In the genomic region with DNA sequence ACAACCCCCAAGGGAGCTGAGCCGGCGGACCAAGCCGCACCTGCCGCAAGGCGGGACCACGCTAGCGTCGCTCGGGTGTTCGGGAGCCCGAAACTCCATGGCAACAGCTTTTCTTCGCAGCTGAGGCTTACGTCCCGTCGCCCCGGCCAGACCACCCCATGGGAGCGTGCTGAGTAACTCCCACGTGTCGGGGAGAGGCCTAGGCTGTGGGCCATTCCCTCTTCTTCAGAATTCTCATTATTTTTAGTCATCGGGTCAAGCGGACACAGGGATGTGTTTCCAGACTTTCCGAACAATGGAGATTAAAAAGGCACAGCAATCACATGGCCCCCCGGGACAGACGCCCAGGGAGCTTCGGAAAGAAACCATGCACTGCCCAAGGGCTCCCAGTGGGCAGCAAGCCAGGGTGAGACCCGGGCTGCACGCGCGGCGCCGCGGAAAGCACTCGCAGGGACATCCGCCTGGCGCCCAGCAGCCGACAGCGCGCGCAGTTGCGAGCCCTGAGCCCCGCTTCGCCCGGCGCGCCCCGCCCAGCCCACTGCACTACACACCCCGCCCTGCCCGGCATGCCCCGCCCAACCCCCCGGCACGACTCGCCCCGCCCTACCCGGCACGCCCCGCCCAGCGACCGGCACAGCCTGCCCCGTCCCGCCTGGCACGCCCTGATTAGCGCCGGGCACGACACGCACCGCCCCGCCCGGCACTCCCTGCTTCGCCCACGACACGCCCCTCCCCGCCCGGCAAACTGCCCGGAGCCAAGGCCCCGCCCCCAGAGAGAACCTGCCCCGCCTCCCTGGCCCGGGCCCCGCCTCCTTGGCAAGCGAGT, we compare ENCODE assay signal across 8 cellular contexts. TPM values are rescaled to one million over a fixed set of nuclear protein-coding genes. Genes with fewer than 3 reads are reported as not detected.
A peak's percentile ranks its signal among the peaks of the same experiment; 100 is the strongest.
DNase-seq lines count a peak whose midpoint lies in the region; ATAC-seq and TF ChIP-seq lines count a peak whose summit lies in the region.

No MANE protein-coding gene starts in this region.

- peaks cover 14 to 19% (median 16%) of the 10 kb centered on the region in 4 donors for H3K4me1 ChIP-seq in esophagus muscularis mucosa

- no peaks in the 10 kb centered on the region for H3K9me3 Mint-ChIP-seq in activated T-cell treated with anti-CD3 and anti-CD28 coated beads, Interleukin-2, amount 50 U/mL, for 24 hours

- peaks cover 15% of the 10 kb centered on the region for H3K4me1 Mint-ChIP-seq in activated T-cell treated with anti-CD3 and anti-CD28 coated beads, Interleukin-2, amount 50 U/mL, for 24 hours (ENCODE audit: low read depth)

- H3K36me3 Mint-ChIP-seq in activated T-cell treated with anti-CD3 and anti-CD28 coated beads, Interleukin-2, amount 50 U/mL, for 24 hours (ENCODE audit: low read depth): peaks cover 4% of the 10 kb centered on the region

- intact Hi-C loops in esophagus muscularis mucosa (cut with DNase I): loop anchor here (2.0 kb wide), 1 partner anchor 29 kb away; the partner anchor contains the start of genes ATG2B and GSKIP

- H3K36me3 ChIP-seq in esophagus muscularis mucosa: peaks cover 0 to 10% (median under 1%) of the 10 kb centered on the region in 4 donors

- H3K9me3 ChIP-seq in esophagus muscularis mucosa: no peaks in the 10 kb centered on the region

- peak; percentile 83 for ATAC-seq in GM21619 (IDR thresholded peaks at IDR 0.05; ENCODE audit: unreplicated experiment)

- peak overlapping the region; percentile 89 for H3K27ac Mint-ChIP-seq in activated T-cell treated with anti-CD3 and anti-CD28 coated beads, Interleukin-2, amount 50 U/mL, for 24 hours

- DNase-seq in DMS53 (lab: John Stamatoyannopoulos, UW) (peak; percentile 96), OCI-M2 (lab: John Stamatoyannopoulos, UW; ENCODE audit: unreplicated experiment) (peak; percentile 83), esophagus muscularis mucosa (ENCODE audit: extremely low spot score) (peak; percentile 99), myocyte (ENCODE audit: low read depth) (peak; percentile 93)
- peak; percentile 100 for DNase-seq in activated T-cell treated with anti-CD3 and anti-CD28 coated beads, Interleukin-2, amount 50 U/mL, for 24 hours
- peak; percentile 98 to 99 for DNase-seq in stimulated activated CD8-positive, alpha-beta memory T cell treated with anti-CD3 and anti-CD28 coated beads, Interleukin-7, amount 100 ng/mL, for 4 hours (ENCODE audit: low read depth in 2 of 2)

- H3K4me3 ChIP-seq in esophagus muscularis mucosa: peak overlapping the region; percentile 68 to 89 (median 74)

- peak in 1 of 3 experiments; percentile 7 for TF ChIP-seq CTCF in esophagus muscularis mucosa (IDR thresholded peaks at IDR 0.05)

- peak overlapping the region; percentile 63 to 81 (median 74) for H3K27ac ChIP-seq in esophagus muscularis mucosa (replicated peaks in 1 of 4)

- no peak for TF ChIP-seq RAD21 in Ishikawa (IDR thresholded peaks at IDR 0.05; ENCODE audit: low read depth)

- peaks cover 4% of the 10 kb centered on the region for H3K27me3 Mint-ChIP-seq in activated T-cell treated with anti-CD3 and anti-CD28 coated beads, Interleukin-2, amount 50 U/mL, for 24 hours

- TF ChIP-seq EP300 in Ishikawa (IDR thresholded peaks at IDR 0.05; ENCODE audit: borderline replicate concordance) (no peak), esophagus muscularis mucosa (IDR thresholded peaks at IDR 0.05) (no peak)

- 0% methylated on average over 9 of the region's 79 CpGs for WGBS in esophagus muscularis mucosa

- H3K27me3 ChIP-seq in esophagus muscularis mucosa: peaks cover 0 to 3% (median 0%) of the 10 kb centered on the region in 4 donors

- no peak for TF ChIP-seq POLR2A in esophagus muscularis mucosa (IDR thresholded peaks at IDR 0.05; ENCODE audit: low read depth)

- H3K4me3 Mint-ChIP-seq in activated T-cell treated with anti-CD3 and anti-CD28 coated beads, Interleukin-2, amount 50 U/mL, for 24 hours: peak overlapping the region; percentile 86

TF ChIP-seq in Ishikawa, 13 proteins besides CTCF, POLR2A, EP300 and RAD21:
- TF ChIP-seq MAX (IDR thresholded peaks at IDR 0.05) (peak; percentile 95), NFIC (IDR thresholded peaks at IDR 0.05) (no peak), ZBTB7A (IDR thresholded peaks at IDR 0.05; ENCODE audit: low read depth) (peak; percentile 42; the same call in 1 of the 2 replicates)
- TF ChIP-seq, protein P1, sequence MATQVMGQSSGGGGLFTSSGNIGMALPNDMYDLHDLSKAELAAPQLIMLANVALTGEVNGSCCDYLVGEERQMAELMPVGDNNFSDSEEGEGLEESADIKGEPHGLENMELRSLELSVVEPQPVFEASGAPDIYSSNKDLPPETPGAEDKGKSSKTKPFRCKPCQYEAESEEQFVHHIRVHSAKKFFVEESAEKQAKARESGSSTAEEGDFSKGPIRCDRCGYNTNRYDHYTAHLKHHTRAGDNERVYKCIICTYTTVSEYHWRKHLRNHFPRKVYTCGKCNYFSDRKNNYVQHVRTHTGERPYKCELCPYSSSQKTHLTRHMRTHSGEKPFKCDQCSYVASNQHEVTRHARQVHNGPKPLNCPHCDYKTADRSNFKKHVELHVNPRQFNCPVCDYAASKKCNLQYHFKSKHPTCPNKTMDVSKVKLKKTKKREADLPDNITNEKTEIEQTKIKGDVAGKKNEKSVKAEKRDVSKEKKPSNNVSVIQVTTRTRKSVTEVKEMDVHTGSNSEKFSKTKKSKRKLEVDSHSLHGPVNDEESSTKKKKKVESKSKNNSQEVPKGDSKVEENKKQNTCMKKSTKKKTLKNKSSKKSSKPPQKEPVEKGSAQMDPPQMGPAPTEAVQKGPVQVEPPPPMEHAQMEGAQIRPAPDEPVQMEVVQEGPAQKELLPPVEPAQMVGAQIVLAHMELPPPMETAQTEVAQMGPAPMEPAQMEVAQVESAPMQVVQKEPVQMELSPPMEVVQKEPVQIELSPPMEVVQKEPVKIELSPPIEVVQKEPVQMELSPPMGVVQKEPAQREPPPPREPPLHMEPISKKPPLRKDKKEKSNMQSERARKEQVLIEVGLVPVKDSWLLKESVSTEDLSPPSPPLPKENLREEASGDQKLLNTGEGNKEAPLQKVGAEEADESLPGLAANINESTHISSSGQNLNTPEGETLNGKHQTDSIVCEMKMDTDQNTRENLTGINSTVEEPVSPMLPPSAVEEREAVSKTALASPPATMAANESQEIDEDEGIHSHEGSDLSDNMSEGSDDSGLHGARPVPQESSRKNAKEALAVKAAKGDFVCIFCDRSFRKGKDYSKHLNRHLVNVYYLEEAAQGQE (IDR thresholded peaks at IDR 0.05; ENCODE audit: low read depth): no peak

RNA-seq across cellular contexts. Expression of gene AK7, which starts 0.4 kb away (rescaled TPM):
- total RNA-seq in esophagus muscularis mucosa (1 to 10 TPM in 2 of 4 donors, under 1 TPM in 2; 0.42 to 3.6 (median 1.8) TPM), myocyte (0.99 and 1.6 TPM in 2 replicates)
- polyA plus RNA-seq in myocyte (2012): 0.33 TPM

RNA-seq across cellular contexts. Expression of gene GSKIP, which starts 28.2 kb away (rescaled TPM):
- total RNA-seq in esophagus muscularis mucosa (10 to 100 TPM; 10.4 to 22.0 (median 13.1) TPM), myocyte (18.5 and 20.5 TPM in 2 replicates)
- 13.8 TPM for polyA plus RNA-seq in myocyte (2012)

RNA-seq across cellular contexts. Expression of gene ATG2B, which starts 28.4 kb away (rescaled TPM):
- 10 to 100 TPM; 18.2 to 26.6 (median 23.1) TPM for total RNA-seq in esophagus muscularis mucosa
- 13.3 and 18.1 TPM in 2 replicates for total RNA-seq in myocyte
- 5.6 TPM for polyA plus RNA-seq in myocyte (2012)

Comparison
In these comparisons a context has a peak if more than half of its experiments do, and no peak if none do; other contexts are left out.
1. Peak in every context shown above with its lines: DNase-seq, ATAC-seq, H3K4me3 ChIP-seq and H3K27ac ChIP-seq.